ENCODE assay signal across 1 cellular context in the genomic region with DNA sequence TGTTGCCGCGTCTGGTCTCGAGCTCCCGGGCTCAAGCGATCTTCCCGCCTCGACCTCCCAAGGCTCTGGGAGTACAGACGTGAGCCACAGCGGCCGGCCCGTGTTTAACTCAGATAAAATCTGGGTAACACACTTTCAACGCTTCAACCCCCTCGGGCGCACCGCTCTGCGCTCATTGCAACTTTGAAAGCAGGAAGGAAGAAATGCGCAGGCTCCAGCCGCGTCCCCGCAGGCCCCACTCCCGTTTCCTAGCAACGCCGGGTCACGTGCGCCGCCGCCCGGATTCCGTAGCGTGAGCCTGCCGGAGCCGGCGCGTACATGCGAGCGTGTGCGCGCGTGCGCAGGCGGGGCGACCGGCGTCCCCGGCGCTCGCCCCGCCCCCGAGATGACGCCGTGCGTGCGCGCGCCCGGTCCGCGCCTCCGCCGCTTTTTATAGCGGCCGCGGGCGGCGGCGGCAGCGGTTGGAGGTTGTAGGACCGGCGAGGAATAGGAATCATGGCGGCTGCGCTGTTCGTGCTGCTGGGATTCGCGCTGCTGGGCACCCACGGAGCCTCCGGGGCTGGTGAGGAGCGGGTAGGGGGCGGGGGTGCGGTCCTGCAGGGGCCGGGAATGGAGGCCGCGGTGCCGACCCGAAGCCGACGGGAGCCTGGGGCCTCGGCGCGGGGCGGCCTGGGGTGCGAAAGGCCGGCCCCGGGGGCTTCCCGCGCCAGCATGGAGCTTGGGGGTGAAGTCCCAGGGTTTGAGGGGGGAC.
TF ChIP-seq lines count a peak whose summit lies in the region.

A gene (plus strand): TSS at position 457 of the 751 bp plus-strand sequence. CDS start 39 bp downstream, at position 496.

TF ChIP-seq in HepG2, 621 proteins besides CTCF, POLR2A, EP300 and RAD21 (continued from another document and continues in another):
- TF ChIP-seq, protein P1, sequence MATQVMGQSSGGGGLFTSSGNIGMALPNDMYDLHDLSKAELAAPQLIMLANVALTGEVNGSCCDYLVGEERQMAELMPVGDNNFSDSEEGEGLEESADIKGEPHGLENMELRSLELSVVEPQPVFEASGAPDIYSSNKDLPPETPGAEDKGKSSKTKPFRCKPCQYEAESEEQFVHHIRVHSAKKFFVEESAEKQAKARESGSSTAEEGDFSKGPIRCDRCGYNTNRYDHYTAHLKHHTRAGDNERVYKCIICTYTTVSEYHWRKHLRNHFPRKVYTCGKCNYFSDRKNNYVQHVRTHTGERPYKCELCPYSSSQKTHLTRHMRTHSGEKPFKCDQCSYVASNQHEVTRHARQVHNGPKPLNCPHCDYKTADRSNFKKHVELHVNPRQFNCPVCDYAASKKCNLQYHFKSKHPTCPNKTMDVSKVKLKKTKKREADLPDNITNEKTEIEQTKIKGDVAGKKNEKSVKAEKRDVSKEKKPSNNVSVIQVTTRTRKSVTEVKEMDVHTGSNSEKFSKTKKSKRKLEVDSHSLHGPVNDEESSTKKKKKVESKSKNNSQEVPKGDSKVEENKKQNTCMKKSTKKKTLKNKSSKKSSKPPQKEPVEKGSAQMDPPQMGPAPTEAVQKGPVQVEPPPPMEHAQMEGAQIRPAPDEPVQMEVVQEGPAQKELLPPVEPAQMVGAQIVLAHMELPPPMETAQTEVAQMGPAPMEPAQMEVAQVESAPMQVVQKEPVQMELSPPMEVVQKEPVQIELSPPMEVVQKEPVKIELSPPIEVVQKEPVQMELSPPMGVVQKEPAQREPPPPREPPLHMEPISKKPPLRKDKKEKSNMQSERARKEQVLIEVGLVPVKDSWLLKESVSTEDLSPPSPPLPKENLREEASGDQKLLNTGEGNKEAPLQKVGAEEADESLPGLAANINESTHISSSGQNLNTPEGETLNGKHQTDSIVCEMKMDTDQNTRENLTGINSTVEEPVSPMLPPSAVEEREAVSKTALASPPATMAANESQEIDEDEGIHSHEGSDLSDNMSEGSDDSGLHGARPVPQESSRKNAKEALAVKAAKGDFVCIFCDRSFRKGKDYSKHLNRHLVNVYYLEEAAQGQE (IDR thresholded peaks at IDR 0.05; ENCODE audit: borderline replicate concordance in 1 of 2, low read depth in 1 of 2, low read length in 2 of 2), result no peak
- TF ChIP-seq KLF9 (CRISPR knock-in tag; IDR thresholded peaks at IDR 0.05; ENCODE audit: low read depth) (no peak), ZNF207 (IDR thresholded peaks at IDR 0.05; ENCODE audit: borderline replicate concordance) (no peak), ZSCAN20 (CRISPR knock-in tag; IDR thresholded peaks at IDR 0.05; ENCODE audit: borderline replicate concordance) (peak; percentile 55; the same call in 1 of the 2 replicates), TMF1 (CRISPR knock-in tag; IDR thresholded peaks at IDR 0.05; ENCODE audit: low read depth) (peak; percentile 71; the same call in 1 of the 2 replicates), ZNF780A (CRISPR knock-in tag; IDR thresholded peaks at IDR 0.05) (no peak), RARG (CRISPR knock-in tag; IDR thresholded peaks at IDR 0.05; ENCODE audit: low read depth) (no peak), ZFP36L2 (CRISPR knock-in tag; IDR thresholded peaks at IDR 0.05) (no peak), ZBTB21 (CRISPR knock-in tag; IDR thresholded peaks at IDR 0.05) (no peak), MXI1 (IDR thresholded peaks at IDR 0.05; ENCODE audit: borderline replicate concordance, low read depth, low read length) (peak; percentile 93), SOX5 (CRISPR knock-in tag; IDR thresholded peaks at IDR 0.05; ENCODE audit: borderline replicate concordance) (0 out of 2 replicates have a peak, but pooled peaks have one; percentile 21), KAT7 (CRISPR knock-in tag; IDR thresholded peaks at IDR 0.05; ENCODE audit: borderline replicate concordance) (peak; percentile 38; the same call in 1 of the 2 replicates), ATF7-NPFF (CRISPR knock-in tag; IDR thresholded peaks at IDR 0.05; ENCODE audit: low read depth) (no peak; the same call in 1 of the 2 replicates), ZNF547 (CRISPR knock-in tag; IDR thresholded peaks at IDR 0.05) (no peak; the same call in 1 of the 2 replicates), ZMYM2 (CRISPR knock-in tag; IDR thresholded peaks at IDR 0.05) (no peak), RBFOX2 (IDR thresholded peaks at IDR 0.05; ENCODE audit: low read depth, low read length) (peak; percentile 97), MEIS1 (CRISPR knock-in tag; IDR thresholded peaks at IDR 0.05; ENCODE audit: borderline replicate concordance) (no peak), MIXL1 (CRISPR knock-in tag; IDR thresholded peaks at IDR 0.05) (0 out of 2 replicates have a peak, but pooled peaks have one; percentile 13), NFIB (CRISPR knock-in tag; IDR thresholded peaks at IDR 0.05; ENCODE audit: borderline replicate concordance) (no peak), ZNF570 (CRISPR knock-in tag; IDR thresholded peaks at IDR 0.05; ENCODE audit: borderline replicate concordance) (no peak), PHF8 (CRISPR knock-in tag; IDR thresholded peaks at IDR 0.05) (peak; percentile 73), PHF20 (CRISPR knock-in tag; IDR thresholded peaks at IDR 0.05) (peak; percentile 7; the same call in 1 of the 2 replicates), ZNF766 (CRISPR knock-in tag; IDR thresholded peaks at IDR 0.05; ENCODE audit: borderline replicate concordance) (no peak), NCOA1 (CRISPR knock-in tag; IDR thresholded peaks at IDR 0.05) (no peak)
- TF ChIP-seq, protein P2, sequence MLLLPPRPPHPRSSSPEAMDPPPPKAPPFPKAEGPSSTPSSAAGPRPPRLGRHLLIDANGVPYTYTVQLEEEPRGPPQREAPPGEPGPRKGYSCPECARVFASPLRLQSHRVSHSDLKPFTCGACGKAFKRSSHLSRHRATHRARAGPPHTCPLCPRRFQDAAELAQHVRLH (CRISPR knock-in tag; IDR thresholded peaks at IDR 0.05; ENCODE audit: borderline replicate concordance, low read depth), result peak; percentile 67; the same call in 1 of the 2 replicates
- TF ChIP-seq, protein P3, sequence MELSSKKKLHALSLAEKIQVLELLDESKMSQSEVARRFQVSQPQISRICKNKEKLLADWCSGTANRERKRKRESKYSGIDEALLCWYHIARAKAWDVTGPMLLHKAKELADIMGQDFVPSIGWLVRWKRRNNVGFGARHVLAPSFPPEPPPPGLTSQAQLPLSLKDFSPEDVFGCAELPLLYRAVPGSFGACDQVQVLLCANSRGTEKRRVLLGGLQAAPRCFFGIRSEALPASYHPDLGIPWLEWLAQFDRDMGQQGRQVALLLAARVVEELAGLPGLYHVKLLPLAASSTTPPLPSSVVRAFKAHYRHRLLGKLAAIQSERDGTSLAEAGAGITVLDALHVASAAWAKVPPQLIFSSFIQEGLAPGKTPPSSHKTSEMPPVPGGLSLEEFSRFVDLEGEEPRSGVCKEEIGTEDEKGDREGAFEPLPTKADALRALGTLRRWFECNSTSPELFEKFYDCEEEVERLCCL (CRISPR knock-in tag; IDR thresholded peaks at IDR 0.05; ENCODE audit: borderline replicate concordance), result no peak
- TF ChIP-seq, protein P4, sequence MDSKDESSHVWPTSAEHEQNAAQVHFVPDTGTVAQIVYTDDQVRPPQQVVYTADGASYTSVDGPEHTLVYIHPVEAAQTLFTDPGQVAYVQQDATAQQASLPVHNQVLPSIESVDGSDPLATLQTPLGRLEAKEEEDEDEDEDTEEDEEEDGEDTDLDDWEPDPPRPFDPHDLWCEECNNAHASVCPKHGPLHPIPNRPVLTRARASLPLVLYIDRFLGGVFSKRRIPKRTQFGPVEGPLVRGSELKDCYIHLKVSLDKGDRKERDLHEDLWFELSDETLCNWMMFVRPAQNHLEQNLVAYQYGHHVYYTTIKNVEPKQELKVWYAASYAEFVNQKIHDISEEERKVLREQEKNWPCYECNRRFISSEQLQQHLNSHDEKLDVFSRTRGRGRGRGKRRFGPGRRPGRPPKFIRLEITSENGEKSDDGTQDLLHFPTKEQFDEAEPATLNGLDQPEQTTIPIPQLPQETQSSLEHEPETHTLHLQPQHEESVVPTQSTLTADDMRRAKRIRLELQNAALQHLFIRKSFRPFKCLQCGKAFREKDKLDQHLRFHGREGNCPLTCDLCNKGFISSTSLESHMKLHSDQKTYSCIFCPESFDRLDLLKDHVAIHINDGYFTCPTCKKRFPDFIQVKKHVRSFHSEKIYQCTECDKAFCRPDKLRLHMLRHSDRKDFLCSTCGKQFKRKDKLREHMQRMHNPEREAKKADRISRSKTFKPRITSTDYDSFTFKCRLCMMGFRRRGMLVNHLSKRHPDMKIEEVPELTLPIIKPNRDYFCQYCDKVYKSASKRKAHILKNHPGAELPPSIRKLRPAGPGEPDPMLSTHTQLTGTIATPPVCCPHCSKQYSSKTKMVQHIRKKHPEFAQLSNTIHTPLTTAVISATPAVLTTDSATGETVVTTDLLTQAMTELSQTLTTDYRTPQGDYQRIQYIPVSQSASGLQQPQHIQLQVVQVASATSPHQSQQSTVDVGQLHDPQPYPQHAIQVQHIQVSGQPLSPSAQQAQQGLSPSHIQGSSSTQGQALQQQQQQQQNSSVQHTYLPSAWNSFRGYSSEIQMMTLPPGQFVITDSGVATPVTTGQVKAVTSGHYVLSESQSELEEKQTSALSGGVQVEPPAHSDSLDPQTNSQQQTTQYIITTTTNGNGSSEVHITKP (CRISPR knock-in tag; IDR thresholded peaks at IDR 0.05; ENCODE audit: low read depth), result no peak
- TF ChIP-seq, protein P5, sequence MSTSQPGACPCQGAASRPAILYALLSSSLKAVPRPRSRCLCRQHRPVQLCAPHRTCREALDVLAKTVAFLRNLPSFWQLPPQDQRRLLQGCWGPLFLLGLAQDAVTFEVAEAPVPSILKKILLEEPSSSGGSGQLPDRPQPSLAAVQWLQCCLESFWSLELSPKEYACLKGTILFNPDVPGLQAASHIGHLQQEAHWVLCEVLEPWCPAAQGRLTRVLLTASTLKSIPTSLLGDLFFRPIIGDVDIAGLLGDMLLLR (CRISPR knock-in tag; IDR thresholded peaks at IDR 0.05), result no peak; the same call in 1 of the 2 replicates
- TF ChIP-seq, protein P6, sequence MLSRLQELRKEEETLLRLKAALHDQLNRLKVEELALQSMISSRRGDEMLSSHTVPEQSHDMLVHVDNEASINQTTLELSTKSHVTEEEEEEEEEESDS (CRISPR knock-in tag; IDR thresholded peaks at IDR 0.05; ENCODE audit: borderline replicate concordance), result no peak
- TF ChIP-seq, protein P7, sequence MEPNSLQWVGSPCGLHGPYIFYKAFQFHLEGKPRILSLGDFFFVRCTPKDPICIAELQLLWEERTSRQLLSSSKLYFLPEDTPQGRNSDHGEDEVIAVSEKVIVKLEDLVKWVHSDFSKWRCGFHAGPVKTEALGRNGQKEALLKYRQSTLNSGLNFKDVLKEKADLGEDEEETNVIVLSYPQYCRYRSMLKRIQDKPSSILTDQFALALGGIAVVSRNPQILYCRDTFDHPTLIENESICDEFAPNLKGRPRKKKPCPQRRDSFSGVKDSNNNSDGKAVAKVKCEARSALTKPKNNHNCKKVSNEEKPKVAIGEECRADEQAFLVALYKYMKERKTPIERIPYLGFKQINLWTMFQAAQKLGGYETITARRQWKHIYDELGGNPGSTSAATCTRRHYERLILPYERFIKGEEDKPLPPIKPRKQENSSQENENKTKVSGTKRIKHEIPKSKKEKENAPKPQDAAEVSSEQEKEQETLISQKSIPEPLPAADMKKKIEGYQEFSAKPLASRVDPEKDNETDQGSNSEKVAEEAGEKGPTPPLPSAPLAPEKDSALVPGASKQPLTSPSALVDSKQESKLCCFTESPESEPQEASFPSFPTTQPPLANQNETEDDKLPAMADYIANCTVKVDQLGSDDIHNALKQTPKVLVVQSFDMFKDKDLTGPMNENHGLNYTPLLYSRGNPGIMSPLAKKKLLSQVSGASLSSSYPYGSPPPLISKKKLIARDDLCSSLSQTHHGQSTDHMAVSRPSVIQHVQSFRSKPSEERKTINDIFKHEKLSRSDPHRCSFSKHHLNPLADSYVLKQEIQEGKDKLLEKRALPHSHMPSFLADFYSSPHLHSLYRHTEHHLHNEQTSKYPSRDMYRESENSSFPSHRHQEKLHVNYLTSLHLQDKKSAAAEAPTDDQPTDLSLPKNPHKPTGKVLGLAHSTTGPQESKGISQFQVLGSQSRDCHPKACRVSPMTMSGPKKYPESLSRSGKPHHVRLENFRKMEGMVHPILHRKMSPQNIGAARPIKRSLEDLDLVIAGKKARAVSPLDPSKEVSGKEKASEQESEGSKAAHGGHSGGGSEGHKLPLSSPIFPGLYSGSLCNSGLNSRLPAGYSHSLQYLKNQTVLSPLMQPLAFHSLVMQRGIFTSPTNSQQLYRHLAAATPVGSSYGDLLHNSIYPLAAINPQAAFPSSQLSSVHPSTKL (CRISPR knock-in tag; IDR thresholded peaks at IDR 0.05), result no peak; the same call in none of the 2 replicates
- TF ChIP-seq, protein P8, sequence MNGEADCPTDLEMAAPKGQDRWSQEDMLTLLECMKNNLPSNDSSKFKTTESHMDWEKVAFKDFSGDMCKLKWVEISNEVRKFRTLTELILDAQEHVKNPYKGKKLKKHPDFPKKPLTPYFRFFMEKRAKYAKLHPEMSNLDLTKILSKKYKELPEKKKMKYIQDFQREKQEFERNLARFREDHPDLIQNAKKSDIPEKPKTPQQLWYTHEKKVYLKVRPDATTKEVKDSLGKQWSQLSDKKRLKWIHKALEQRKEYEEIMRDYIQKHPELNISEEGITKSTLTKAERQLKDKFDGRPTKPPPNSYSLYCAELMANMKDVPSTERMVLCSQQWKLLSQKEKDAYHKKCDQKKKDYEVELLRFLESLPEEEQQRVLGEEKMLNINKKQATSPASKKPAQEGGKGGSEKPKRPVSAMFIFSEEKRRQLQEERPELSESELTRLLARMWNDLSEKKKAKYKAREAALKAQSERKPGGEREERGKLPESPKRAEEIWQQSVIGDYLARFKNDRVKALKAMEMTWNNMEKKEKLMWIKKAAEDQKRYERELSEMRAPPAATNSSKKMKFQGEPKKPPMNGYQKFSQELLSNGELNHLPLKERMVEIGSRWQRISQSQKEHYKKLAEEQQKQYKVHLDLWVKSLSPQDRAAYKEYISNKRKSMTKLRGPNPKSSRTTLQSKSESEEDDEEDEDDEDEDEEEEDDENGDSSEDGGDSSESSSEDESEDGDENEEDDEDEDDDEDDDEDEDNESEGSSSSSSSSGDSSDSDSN (CRISPR knock-in tag; IDR thresholded peaks at IDR 0.05), result peak; percentile 73
- TF ChIP-seq, protein P9, sequence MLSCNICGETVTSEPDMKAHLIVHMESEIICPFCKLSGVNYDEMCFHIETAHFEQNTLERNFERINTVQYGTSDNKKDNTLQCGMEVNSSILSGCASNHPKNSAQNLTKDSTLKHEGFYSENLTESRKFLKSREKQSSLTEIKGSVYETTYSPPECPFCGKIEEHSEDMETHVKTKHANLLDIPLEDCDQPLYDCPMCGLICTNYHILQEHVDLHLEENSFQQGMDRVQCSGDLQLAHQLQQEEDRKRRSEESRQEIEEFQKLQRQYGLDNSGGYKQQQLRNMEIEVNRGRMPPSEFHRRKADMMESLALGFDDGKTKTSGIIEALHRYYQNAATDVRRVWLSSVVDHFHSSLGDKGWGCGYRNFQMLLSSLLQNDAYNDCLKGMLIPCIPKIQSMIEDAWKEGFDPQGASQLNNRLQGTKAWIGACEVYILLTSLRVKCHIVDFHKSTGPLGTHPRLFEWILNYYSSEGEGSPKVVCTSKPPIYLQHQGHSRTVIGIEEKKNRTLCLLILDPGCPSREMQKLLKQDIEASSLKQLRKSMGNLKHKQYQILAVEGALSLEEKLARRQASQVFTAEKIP (CRISPR knock-in tag; IDR thresholded peaks at IDR 0.05; ENCODE audit: borderline replicate concordance), result no peak
